Comparison of ENCODE assay signal across 1 cellular context in the genomic region with DNA sequence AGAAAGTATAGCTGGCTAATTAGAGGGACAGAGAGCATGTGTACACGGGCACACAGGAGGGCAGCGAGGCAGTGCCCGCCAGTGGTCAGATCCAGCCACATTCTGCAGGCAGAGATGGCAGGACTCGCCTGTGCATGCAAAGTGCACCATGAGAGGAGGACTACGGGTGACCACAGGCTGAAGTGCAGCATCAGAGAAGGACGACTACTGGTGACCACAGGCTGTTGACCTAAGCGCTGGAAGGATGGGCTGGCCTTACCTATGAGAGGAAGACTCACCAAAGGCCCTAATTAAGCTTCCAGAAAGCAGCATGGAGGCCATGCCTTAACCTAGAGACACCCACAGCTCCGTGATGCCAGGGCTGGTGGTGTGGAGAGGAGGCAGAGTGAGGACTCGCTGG.
TF ChIP-seq lines count a peak whose summit lies in the region.

No MANE protein-coding gene starts in this region.

TF ChIP-seq in endothelial cell of umbilical vein, 7 proteins besides CTCF, POLR2A, EP300 and RAD21:
- TF ChIP-seq POLR2AphosphoS5 (IDR thresholded peaks at IDR 0.05; ENCODE audit: insufficient read depth, low read depth, low read length) (no peak), GATA2 (IDR thresholded peaks at IDR 0.05; ENCODE audit: insufficient read depth, insufficient read length, low read depth, low read length) (no peak), JUN (IDR thresholded peaks at IDR 0.05; ENCODE audit: borderline replicate concordance, insufficient read depth, insufficient read length, low read depth) (no peak), FOS (IDR thresholded peaks at IDR 0.05; ENCODE audit: borderline replicate concordance, insufficient read depth, low read length) (no peak), MYC (IDR thresholded peaks at IDR 0.05; ENCODE audit: low read depth, low read length) (no peak), EZH2 (IDR thresholded peaks at IDR 0.05; ENCODE audit: borderline replicate concordance, low read depth, low read length, severe bottlenecking) (no peak)
- TF ChIP-seq, protein P1, sequence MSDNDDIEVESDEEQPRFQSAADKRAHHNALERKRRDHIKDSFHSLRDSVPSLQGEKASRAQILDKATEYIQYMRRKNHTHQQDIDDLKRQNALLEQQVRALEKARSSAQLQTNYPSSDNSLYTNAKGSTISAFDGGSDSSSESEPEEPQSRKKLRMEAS (IDR thresholded peaks at IDR 0.05; ENCODE audit: insufficient read depth, insufficient read length): no peak
